In the genomic region with DNA sequence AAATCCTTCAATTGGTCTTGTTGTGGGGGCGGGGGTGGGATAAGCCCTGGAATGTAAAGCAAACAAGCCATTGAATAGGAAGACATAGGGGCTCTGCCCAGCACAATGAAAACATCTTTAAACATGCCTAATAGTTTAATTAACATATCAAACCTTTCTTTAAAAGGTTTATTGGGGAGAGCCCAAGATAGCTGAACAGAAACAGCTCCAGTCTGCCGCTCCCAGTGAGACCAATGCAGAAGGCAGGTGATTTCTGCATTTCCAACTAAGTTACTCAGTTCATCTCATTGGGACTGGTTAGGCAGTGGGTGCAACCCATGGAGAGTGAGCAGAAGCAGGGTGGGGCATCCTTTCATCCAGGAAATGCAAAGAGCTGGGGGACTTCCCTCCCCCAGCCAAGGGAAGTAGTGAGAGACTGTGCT, we compare ENCODE assay signal across 32 cellular contexts.
"Had no signal": no experiment of that assay in that cellular context is flagged by ENCODE, and none has a peak within 500 bp of the region (broad histone marks: within the 10 kb centered on the region; RNA-seq: fewer than 3 reads in every experiment).

No MANE protein-coding gene starts in this region.

- DNase-seq: activated CD4-positive, alpha-beta T cell treated with anti-CD3 and anti-CD28 coated beads for 48 hours; activated CD4-positive, alpha-beta T cell treated with anti-CD3 and anti-CD28 coated beads, Interleukin-2, amount 50 U/mL, for 48 hours; activated CD8-positive, alpha-beta memory T cell treated with anti-CD3 and anti-CD28 coated beads, Interleukin-2, amount 50 U/mL, for 4 hours; activated effector memory CD4-positive, alpha-beta T cell treated with anti-CD3 and anti-CD28 coated beads, Interleukin-2, amount 50 U/mL, for 16 hours; activated naive CD4-positive, alpha-beta T cell treated with anti-CD3 and anti-CD28 coated beads, Interleukin-2, amount 10 ng/mL, durations not matched to agents 7 days and 5 days; activated naive CD8-positive, alpha-beta T cell treated with anti-CD3 and anti-CD28 coated beads, Interleukin-2, amount 10 ng/mL, durations not matched to agents 7 days and 5 days; activated T-cell treated with anti-CD3 and anti-CD28 coated beads, Interleukin-2, amount 50 U/mL, for 1 hour; brain microvascular endothelial cell; foreskin keratinocyte; heart right ventricle; left cardiac atrium; left ventricle myocardium superior; naive B cell; nephron progenitor cell; stimulated activated CD4-positive, alpha-beta T cell treated with anti-CD3 and anti-CD28 coated beads, Interleukin-1b, Interleukin-23, amount 100 ng/mL, for 48 hours; stimulated activated CD4-positive, alpha-beta T cell treated with anti-CD3 and anti-CD28 coated beads, Interleukin-4, amount 100 ng/mL, for 4 hours; stimulated activated CD8-positive, alpha-beta memory T cell treated with anti-CD3 and anti-CD28 coated beads, Interleukin-4, amount 100 ng/mL, for 48 hours; stimulated activated naive CD8-positive, alpha-beta T cell treated with anti-CD3 and anti-CD28 coated beads, Interleukin-15, amount 100 ng/mL, for 72 hours; substantia nigra; T-helper 9 cell had no signal

- H3K4me1 ChIP-seq: ascending aorta, foreskin keratinocyte, heart right ventricle, right atrium auricular region, vagina had no signal

- H3K4me1 Mint-ChIP-seq: activated naive CD4-positive, alpha-beta T cell treated with anti-CD3 and anti-CD28 coated beads, Interleukin-2, amount 10 ng/mL, durations not matched to agents 7 days and 5 days; activated naive CD8-positive, alpha-beta T cell treated with anti-CD3 and anti-CD28 coated beads, Interleukin-2, amount 10 ng/mL, durations not matched to agents 7 days and 5 days; naive B cell; nephron progenitor cell; stimulated activated memory B cell treated with anti-CD40 and anti-IgM and Interleukin-4, amounts not matched to agents 10 μg/mL and 1 μg/mL and 100 μg/mL, for 72 hours; stimulated activated naive CD8-positive, alpha-beta T cell treated with anti-CD3 and anti-CD28 coated beads, Interleukin-15, amount 100 ng/mL, for 72 hours had no signal

- H3K4me3 Mint-ChIP-seq: activated naive CD4-positive, alpha-beta T cell treated with anti-CD3 and anti-CD28 coated beads, Interleukin-2, amount 10 ng/mL, durations not matched to agents 7 days and 5 days; activated naive CD8-positive, alpha-beta T cell treated with anti-CD3 and anti-CD28 coated beads, Interleukin-2, amount 10 ng/mL, durations not matched to agents 7 days and 5 days; activated T-helper 1 cell treated with anti-CD3 and anti-CD28 coated beads, Interleukin-12 subunit alpha, Interleukin-12 subunit beta, Interleukin-2, Interleukin-4 antibody, amounts not matched to agents 30 ng/mL and 10 ng/mL and 1 ng/mL, durations not matched to agents 14 hours and 24 hours and 36 hours; naive B cell; nephron progenitor cell; stimulated activated memory B cell treated with anti-CD40 and anti-IgM and Interleukin-4, amounts not matched to agents 10 μg/mL and 1 μg/mL and 100 μg/mL, for 72 hours; stimulated activated naive CD8-positive, alpha-beta T cell treated with anti-CD3 and anti-CD28 coated beads, Interleukin-15, amount 100 ng/mL, for 72 hours; T-helper 1 cell treated with Interleukin-12 subunit alpha and Interleukin-12 subunit beta and Interleukin-4 antibody, amounts not matched to agents 30 μg/mL and 1 μg/mL, for 36 hours; type B pancreatic cell had no signal

- H3K27me3 ChIP-seq: ascending aorta, brain microvascular endothelial cell, foreskin keratinocyte, right atrium auricular region, vagina had no signal

- H3K9me3 Mint-ChIP-seq: activated naive CD4-positive, alpha-beta T cell treated with anti-CD3 and anti-CD28 coated beads, Interleukin-2, amount 10 ng/mL, durations not matched to agents 7 days and 5 days; activated naive CD8-positive, alpha-beta T cell treated with anti-CD3 and anti-CD28 coated beads, Interleukin-2, amount 10 ng/mL, durations not matched to agents 7 days and 5 days; activated T-helper 1 cell treated with anti-CD3 and anti-CD28 coated beads, Interleukin-12 subunit alpha, Interleukin-12 subunit beta, Interleukin-2, Interleukin-4 antibody, amounts not matched to agents 30 ng/mL and 10 ng/mL and 1 ng/mL, durations not matched to agents 14 hours and 24 hours and 36 hours; nephron progenitor cell; stimulated activated memory B cell treated with anti-CD40 and anti-IgM and Interleukin-4, amounts not matched to agents 10 μg/mL and 1 μg/mL and 100 μg/mL, for 72 hours; stimulated activated naive CD8-positive, alpha-beta T cell treated with anti-CD3 and anti-CD28 coated beads, Interleukin-15, amount 100 ng/mL, for 72 hours; T-helper 1 cell treated with Interleukin-12 subunit alpha and Interleukin-12 subunit beta and Interleukin-4 antibody, amounts not matched to agents 30 μg/mL and 1 μg/mL, for 36 hours; type B pancreatic cell had no signal

- H3K9me3 ChIP-seq: ascending aorta, heart right ventricle, right atrium auricular region, vagina had no signal

- H3K36me3 ChIP-seq: ascending aorta, brain microvascular endothelial cell, heart right ventricle, right atrium auricular region, vagina had no signal

- H3K4me2 ChIP-seq: smooth muscle cell had no signal

- ATAC-seq: activated CD4-positive, CD25-positive, alpha-beta regulatory T cell treated with anti-CD3 and anti-CD28 coated beads, Interleukin-2, amount 50 U/mL, for 24 hours; esophagus mucosa; foreskin keratinocyte; heart right ventricle; left cardiac atrium; left ventricle myocardium superior; stimulated activated memory B cell treated with anti-CD40 and anti-IgM and Interleukin-4, amounts not matched to agents 10 μg/mL and 1 μg/mL and 100 μg/mL, for 72 hours; stimulated activated naive CD8-positive, alpha-beta T cell treated with anti-CD3 and anti-CD28 coated beads, Interleukin-15, amount 100 ng/mL, for 72 hours had no signal

- H3K27me3 Mint-ChIP-seq: activated naive CD4-positive, alpha-beta T cell treated with anti-CD3 and anti-CD28 coated beads, Interleukin-2, amount 10 ng/mL, durations not matched to agents 7 days and 5 days; type B pancreatic cell had no signal

- H3K36me3 Mint-ChIP-seq: activated naive CD4-positive, alpha-beta T cell treated with anti-CD3 and anti-CD28 coated beads, Interleukin-2, amount 10 ng/mL, durations not matched to agents 7 days and 5 days; activated naive CD8-positive, alpha-beta T cell treated with anti-CD3 and anti-CD28 coated beads, Interleukin-2, amount 10 ng/mL, durations not matched to agents 7 days and 5 days; naive B cell; stimulated activated memory B cell treated with anti-CD40 and anti-IgM and Interleukin-4, amounts not matched to agents 10 μg/mL and 1 μg/mL and 100 μg/mL, for 72 hours; type B pancreatic cell had no signal

- H3K27ac Mint-ChIP-seq: activated naive CD4-positive, alpha-beta T cell treated with anti-CD3 and anti-CD28 coated beads, Interleukin-2, amount 10 ng/mL, durations not matched to agents 7 days and 5 days; activated naive CD8-positive, alpha-beta T cell treated with anti-CD3 and anti-CD28 coated beads, Interleukin-2, amount 10 ng/mL, durations not matched to agents 7 days and 5 days; activated T-helper 1 cell treated with anti-CD3 and anti-CD28 coated beads, Interleukin-12 subunit alpha, Interleukin-12 subunit beta, Interleukin-2, Interleukin-4 antibody, amounts not matched to agents 30 ng/mL and 10 ng/mL and 1 ng/mL, durations not matched to agents 14 hours and 24 hours and 36 hours; naive B cell; nephron progenitor cell; stimulated activated memory B cell treated with anti-CD40 and anti-IgM and Interleukin-4, amounts not matched to agents 10 μg/mL and 1 μg/mL and 100 μg/mL, for 72 hours; stimulated activated naive CD8-positive, alpha-beta T cell treated with anti-CD3 and anti-CD28 coated beads, Interleukin-15, amount 100 ng/mL, for 72 hours; T-helper 1 cell treated with Interleukin-12 subunit alpha and Interleukin-12 subunit beta and Interleukin-4 antibody, amounts not matched to agents 30 μg/mL and 1 μg/mL, for 36 hours; type B pancreatic cell had no signal

- H3K4me3 ChIP-seq: ascending aorta, coronary artery, heart right ventricle, right atrium auricular region, smooth muscle cell, vagina had no signal

- H3K27ac ChIP-seq: ascending aorta, brain microvascular endothelial cell, coronary artery, foreskin keratinocyte, heart right ventricle, right atrium auricular region, vagina, VCaP had no signal
